In the genomic region with DNA sequence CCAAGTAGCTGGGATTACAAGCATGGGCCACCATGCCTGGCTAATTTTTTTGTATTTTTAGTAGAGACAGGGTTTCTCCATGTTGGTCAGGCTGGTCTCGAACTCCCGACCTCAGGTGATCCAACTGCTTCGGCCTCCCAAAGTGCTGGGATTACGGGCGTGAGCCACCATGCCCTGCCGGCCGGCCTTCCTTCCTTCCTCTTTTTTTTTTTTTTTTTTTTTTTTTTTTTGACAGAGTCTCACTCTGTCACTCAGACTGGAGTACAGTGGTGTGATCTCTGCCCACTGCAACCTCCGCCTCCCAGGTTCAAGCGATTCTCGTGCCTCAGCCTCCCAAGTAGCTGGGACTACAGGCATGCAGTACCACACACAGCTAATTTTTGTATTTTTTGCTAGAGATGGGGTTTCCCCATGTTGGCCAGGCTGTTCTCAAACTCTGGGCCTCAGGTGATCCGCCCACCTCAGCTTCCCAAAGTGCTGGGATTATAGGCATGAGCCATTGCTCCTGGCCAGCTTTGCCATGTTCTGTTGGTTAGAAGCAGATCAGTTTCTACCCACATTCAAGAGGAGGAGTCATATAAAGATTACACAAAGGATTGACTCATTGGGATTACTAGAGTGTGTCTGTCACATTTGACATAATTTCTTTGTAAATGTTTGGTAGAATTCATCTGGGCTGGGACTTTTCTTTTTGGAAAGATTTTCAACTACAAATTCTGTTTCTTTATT, we compare ENCODE assay signal across 12 cellular contexts. TPM values are rescaled to one million over a fixed set of nuclear protein-coding genes. Genes with fewer than 3 reads are reported as not detected.
A peak's percentile ranks its signal among the peaks of the same experiment; 100 is the strongest.
DNase-seq lines count a peak whose midpoint lies in the region; ATAC-seq and TF ChIP-seq lines count a peak whose summit lies in the region.
"Not testable (repeated sequence)": the region's sequence is repeated elsewhere in the genome, so short reads cannot be mapped to it uniquely, and the experiment has no call there.
"Had no signal": no experiment of that assay in that cellular context is flagged by ENCODE, and none has a peak within 500 bp of the region (broad histone marks: within the 10 kb centered on the region; RNA-seq: fewer than 3 reads in every experiment).

No MANE protein-coding gene starts in this region.

- ATAC-seq in GM18907 (IDR thresholded peaks at IDR 0.05; ENCODE audit: unreplicated experiment) (peak; percentile 62), HG02981 (IDR thresholded peaks at IDR 0.05; ENCODE audit: unreplicated experiment) (peak; percentile 67)
- peak; percentile 51 to 55 for ATAC-seq in activated CD4-positive, CD25-positive, alpha-beta regulatory T cell treated with anti-CD3 and anti-CD28 coated beads, Interleukin-2, amount 50 U/mL, for 24 hours

- H3K4me3 Mint-ChIP-seq in MCF 10A (ENCODE audit: unreplicated experiment) = not testable (repeated sequence)

- DNase-seq in ACHN = peak; percentile 60
- DNase-seq in MV-4-11 (lab: John Stamatoyannopoulos, UW) = peak; percentile 45
- peak; percentile 73 for DNase-seq in MCF 10A (ENCODE audit: unreplicated experiment)
- peak; percentile 61 for DNase-seq in glomerular visceral epithelial cell (ENCODE audit: extremely low spot score)
- peak; percentile 66 for DNase-seq in retinal pigment epithelial cell (ENCODE audit: low read depth)

- CTCF ChIA-PET in MCF 10A (lab: Yijun Ruan, JAX) = interaction anchor here (0.5 to 1.1 kb wide), 5 partner anchors 21 to 1172 kb away, joined by 3 to 4 read pairs (median 3); no protein-coding TSS in a partner anchor

- H3K4me3 ChIP-seq in retinal pigment epithelial cell (ENCODE audit: low read length) = not testable (repeated sequence)

- not testable (repeated sequence) for TF ChIP-seq CTCF in MCF 10A (IDR thresholded peaks at IDR 0.05; ENCODE audit: unreplicated experiment); retinal pigment epithelial cell (conservative IDR thresholded peaks at IDR 0.05; ENCODE audit: low read depth, low read length)

- H3K27me3 Mint-ChIP-seq in MCF 10A (ENCODE audit: insufficient read depth, unreplicated experiment) = not testable (repeated sequence)

- in situ Hi-C loops in ACHN (cut with HindIII; ENCODE audit: low pct_ligation_motif_present, low pct_unique_long_range_greater_than_20kb, low sequenced_read_pairs) = not testable (repeated sequence)

- peaks cover 33% of the 10 kb centered on the region for H3K4me1 Mint-ChIP-seq in MCF 10A (ENCODE audit: insufficient read depth, unreplicated experiment)

- H3K27ac Mint-ChIP-seq in MCF 10A (ENCODE audit: low read depth, unreplicated experiment) = peak overlapping the region; percentile 51

- not testable (repeated sequence) for BruUV-seq in MCF 10A (replicated peaks; lab: Mats Ljungman, UMichigan)

- POLR2A ChIA-PET in MCF 10A (lab: Yijun Ruan, JAX) = interaction anchor here (0.7 to 5.2 kb wide), 7 partner anchors 10 to 25 kb away, joined by 3 to 26 read pairs (median 3); a partner anchor contains a TSS

- intact Hi-C loops in MCF 10A (cut with micrococcal nuclease) = not testable (repeated sequence)

- not testable (repeated sequence) for H3K9me3 Mint-ChIP-seq in MCF 10A (ENCODE audit: unreplicated experiment)

- not testable (repeated sequence) for H3K36me3 Mint-ChIP-seq in MCF 10A (ENCODE audit: insufficient read depth, unreplicated experiment)

RNA-seq across cellular contexts. Expression of a gene that starts 4.4 kb away (rescaled TPM):
- total RNA-seq in MCF 10A (2022) = not detected in 2 replicates
- total RNA-seq: activated CD4-positive, alpha-beta memory T cell treated with anti-CD3 and anti-CD28 coated beads, Interleukin-2, amount 10 ng/mL, durations not matched to agents 7 days and 5 days; Calu3; pulmonary artery endothelial cell; testis had no signal

RNA-seq across cellular contexts. Expression of a gene that starts 22.3 kb away (rescaled TPM):
- 28.1 and 29.8 TPM in 2 replicates for total RNA-seq in MCF 10A (2022)
